ENCODE assay signal across 13 cellular contexts in the genomic region with DNA sequence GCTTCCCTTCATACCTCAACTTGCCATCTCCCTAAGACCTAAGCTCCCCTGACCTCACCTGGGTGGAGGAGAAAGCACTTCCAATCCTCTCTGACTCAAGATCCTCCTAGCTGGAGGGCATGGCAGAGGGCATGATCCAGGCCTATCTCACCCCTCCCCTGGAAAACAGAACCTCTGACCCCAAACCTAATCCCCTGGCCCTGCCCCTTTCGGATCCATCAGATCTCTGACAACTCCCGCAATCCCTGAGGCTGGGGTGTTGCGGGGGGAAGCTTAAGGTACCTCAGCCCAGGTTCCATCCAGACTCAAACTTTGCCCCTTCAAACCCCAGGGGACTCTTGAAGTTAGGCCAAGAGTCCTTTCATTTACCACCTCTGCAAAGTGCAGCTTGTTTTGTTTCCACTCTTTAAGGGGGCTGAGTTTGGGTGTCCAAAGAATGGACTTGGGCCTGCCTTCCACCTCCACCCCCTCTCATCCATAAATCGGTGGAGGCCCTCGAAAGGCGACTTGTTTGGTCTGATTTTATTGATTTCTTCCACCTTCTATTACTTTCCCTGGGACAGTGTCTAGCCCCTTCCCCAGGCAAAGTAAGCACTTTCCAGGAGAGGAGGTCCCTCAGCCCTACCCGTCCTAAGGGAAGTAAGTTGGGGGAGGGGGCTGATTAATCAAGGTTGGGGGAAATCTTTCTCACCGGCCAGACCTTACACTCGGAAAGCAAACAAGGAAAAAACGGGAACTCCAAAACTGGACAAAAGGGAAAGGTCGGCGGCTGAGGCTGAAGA. TPM values are rescaled to one million over a fixed set of nuclear protein-coding genes. Genes with fewer than 3 reads are reported as not detected.
DNase-seq lines count a peak whose midpoint lies in the region; ATAC-seq and TF ChIP-seq lines count a peak whose summit lies in the region.
"Had no signal": no experiment of that assay in that cellular context is flagged by ENCODE, and none has a peak within 500 bp of the region (broad histone marks: within the 10 kb centered on the region; RNA-seq: fewer than 3 reads in every experiment).

No MANE protein-coding gene starts in this region.

- no CpG with 5 or more reads among the region's 12 CpGs for WGBS in H9 (ENCODE audit: extremely low coverage, insufficient read length, low lambda C conversion rate)

- H3K79me2 ChIP-seq in H9 (ENCODE audit: insufficient read depth, low read length): no peaks in the 10 kb centered on the region

- no peak overlapping the region for H2BK12ac ChIP-seq in H9 (ENCODE audit: insufficient read length, low read depth, low read length)

- H3K4me1 ChIP-seq in BLaER1 treated with 17β-estradiol and CSF1 and Interleukin-3, amounts not matched to agents 10 nM and 100 nM: peaks cover 32 to 49% (median 42%) of the 10 kb centered on the region in 10 experiments
- no peaks in the 10 kb centered on the region; the same call in none of the 2 replicates for H3K4me1 ChIP-seq in H9 (ENCODE audit: insufficient read depth, low read length)

- H3K36me3 ChIP-seq in BLaER1 treated with 17β-estradiol and CSF1 and Interleukin-3, amounts not matched to agents 10 nM and 100 nM: no peaks in the 10 kb centered on the region
- H3K36me3 ChIP-seq: heart right ventricle, spleen had no signal

- H2BK5ac ChIP-seq in H9 (ENCODE audit: insufficient read length, low read length): no peak overlapping the region

- no peak overlapping the region; a peak in 1 of 7 replicates for H3K27ac Mint-ChIP-seq in H9
- H3K27ac Mint-ChIP-seq in activated naive CD8-positive, alpha-beta T cell treated with anti-CD3 and anti-CD28 coated beads, Interleukin-2, amount 10 ng/mL, durations not matched to agents 7 days and 5 days: no peak overlapping the region
- H3K27ac Mint-ChIP-seq in immature natural killer cell: no peak overlapping the region

- H3K9ac ChIP-seq in BLaER1 treated with 17β-estradiol and CSF1 and Interleukin-3, amounts not matched to agents 10 nM and 100 nM: no peak overlapping the region; a peak in 1 of 22 replicates
- H3K9ac ChIP-seq in H9 (ENCODE audit: extremely low read depth, insufficient read length, low read length): no peak overlapping the region

- H3T11ph ChIP-seq in H9 (ENCODE audit: low read length): no peak overlapping the region

- no peak for ATAC-seq in activated naive CD8-positive, alpha-beta T cell treated with anti-CD3 and anti-CD28 coated beads, Interleukin-2, amount 10 ng/mL, durations not matched to agents 7 days and 5 days (ENCODE audit: low read depth)
- ATAC-seq in GM21723 (IDR thresholded peaks at IDR 0.05; ENCODE audit: unreplicated experiment): no peak
- ATAC-seq: heart right ventricle had no signal

- H3K27me3 Mint-ChIP-seq in H9 (ENCODE audit: low read depth) (peaks cover 95% of the 10 kb centered on the region), immature natural killer cell (ENCODE audit: low read depth in 3 of 3) (peaks cover 7 to 29% (median 27%) of the 10 kb centered on the region in 3 donors)
- H3K27me3 Mint-ChIP-seq in activated naive CD8-positive, alpha-beta T cell treated with anti-CD3 and anti-CD28 coated beads, Interleukin-2, amount 10 ng/mL, durations not matched to agents 7 days and 5 days: peaks cover 48% of the 10 kb centered on the region

- peaks cover 29% of the 10 kb centered on the region for H3K23me2 ChIP-seq in H9 (ENCODE audit: insufficient read length, low read depth, low read length, poor library complexity, severe bottlenecking)

- H3K27ac ChIP-seq in BLaER1 treated with 17β-estradiol and CSF1 and Interleukin-3, amounts not matched to agents 10 nM and 100 nM: no peak overlapping the region
- H3K27ac ChIP-seq in H9 (ENCODE audit: insufficient read length, low read depth, low read length): no peak overlapping the region
- H3K27ac ChIP-seq: heart right ventricle, spleen had no signal

- H4K8ac ChIP-seq in H9 (replicated peaks; ENCODE audit: insufficient read length, low read depth, low read length): no peak overlapping the region

- no peak overlapping the region for H4K91ac ChIP-seq in H9 (ENCODE audit: insufficient read length, low read depth, low read length)

- peak overlapping the region; percentile 25 to 100 (median 98); a peak in 21 of 22 replicates for H3K4me2 ChIP-seq in BLaER1 treated with 17β-estradiol and CSF1 and Interleukin-3, amounts not matched to agents 10 nM and 100 nM
- peak overlapping the region; percentile 69 for H3K4me2 ChIP-seq in H9 (ENCODE audit: insufficient read depth, insufficient read length, low read length)

- POLR2A ChIA-PET in activated naive CD8-positive, alpha-beta T cell treated with anti-CD3 and anti-CD28 coated beads, Interleukin-2, amount 10 ng/mL, durations not matched to agents 7 days and 5 days (lab: Charles Lee): no interaction called here

- no peak overlapping the region for H2AK5ac ChIP-seq in H9 (ENCODE audit: insufficient read length, low read length)

- no peak overlapping the region for H2AFZ ChIP-seq in H9 (ENCODE audit: low read length)

- peaks cover 68 to 73% (median 72%) of the 10 kb centered on the region in 11 experiments for H3K27me3 ChIP-seq in BLaER1 treated with 17β-estradiol and CSF1 and Interleukin-3, amounts not matched to agents 10 nM and 100 nM
- H3K27me3 ChIP-seq in H9 (ENCODE audit: insufficient read depth, low read length): peaks cover 76% of the 10 kb centered on the region

- peaks cover 0 to 63% (median 47%) of the 10 kb centered on the region in 11 experiments; a peak in 20 of 22 replicates for H4K20me1 ChIP-seq in BLaER1 treated with 17β-estradiol and CSF1 and Interleukin-3, amounts not matched to agents 10 nM and 100 nM
- H4K20me1 ChIP-seq in H9 (ENCODE audit: control insufficient read depth, insufficient read depth, insufficient read length): no peaks in the 10 kb centered on the region

- H3K9me3 Mint-ChIP-seq in H9 (peaks cover 0 to 3% of the 10 kb centered on the region in 2 experiments; a peak in 2 of 5 replicates), immature natural killer cell (no peaks in the 10 kb centered on the region)
- H3K9me3 Mint-ChIP-seq in activated naive CD8-positive, alpha-beta T cell treated with anti-CD3 and anti-CD28 coated beads, Interleukin-2, amount 10 ng/mL, durations not matched to agents 7 days and 5 days: no peaks in the 10 kb centered on the region

- H3K36me3 Mint-ChIP-seq in H9 (ENCODE audit: insufficient read depth in 1 of 3, low read depth in 3 of 3) (no peaks in the 10 kb centered on the region; a peak in 1 of 7 replicates), immature natural killer cell (no peaks in the 10 kb centered on the region)
- H3K36me3 Mint-ChIP-seq in activated naive CD8-positive, alpha-beta T cell treated with anti-CD3 and anti-CD28 coated beads, Interleukin-2, amount 10 ng/mL, durations not matched to agents 7 days and 5 days: peaks cover 2% of the 10 kb centered on the region

- H3K23ac ChIP-seq in H9 (ENCODE audit: insufficient read length, low read depth, low read length): no peak overlapping the region

- DNase-seq in H9 (peak; percentile 49), immature natural killer cell (no peak), GM20000 (ENCODE audit: low spot score) (no peak), pons (ENCODE audit: low spot score) (no peak), activated gamma-delta T cell treated with Interleukin-2 at 50 U/mL for 16 hours (no peak)
- no peak for DNase-seq in activated naive CD8-positive, alpha-beta T cell treated with anti-CD3 and anti-CD28 coated beads, Interleukin-2, amount 10 ng/mL, durations not matched to agents 7 days and 5 days
- DNase-seq: activated gamma-delta T cell; COR-L47; effector memory CD4-positive, alpha-beta T cell; heart right ventricle; spleen had no signal

- H3K4me3 ChIP-seq in BLaER1 treated with 17β-estradiol and CSF1 and Interleukin-3, amounts not matched to agents 10 nM and 100 nM: peak overlapping the region in 3 of 10 experiments; percentile 19 to 75 (median 35); a peak in 2 of 20 replicates
- H3K4me3 ChIP-seq: heart right ventricle, spleen had no signal

- H3K4me1 Mint-ChIP-seq in H9 (peaks cover 32 to 51% of the 10 kb centered on the region in 2 experiments), immature natural killer cell (peaks cover 22% of the 10 kb centered on the region in 2 donors)
- H3K4me1 Mint-ChIP-seq in activated naive CD8-positive, alpha-beta T cell treated with anti-CD3 and anti-CD28 coated beads, Interleukin-2, amount 10 ng/mL, durations not matched to agents 7 days and 5 days: peaks cover 29% of the 10 kb centered on the region

- H3K9me3 ChIP-seq in BLaER1 treated with 17β-estradiol and CSF1 and Interleukin-3, amounts not matched to agents 10 nM and 100 nM (replicated peaks in 1 of 11): no peaks in the 10 kb centered on the region
- no peaks in the 10 kb centered on the region for H3K9me3 ChIP-seq in H9 (ENCODE audit: control insufficient read depth, low read depth, low read length)
- H3K9me3 ChIP-seq: heart right ventricle, spleen had no signal

- H3K4me3 Mint-ChIP-seq in H9: peak overlapping the region; percentile 54 to 76
- H3K4me3 Mint-ChIP-seq in activated naive CD8-positive, alpha-beta T cell treated with anti-CD3 and anti-CD28 coated beads, Interleukin-2, amount 10 ng/mL, durations not matched to agents 7 days and 5 days: peak overlapping the region; percentile 31
- H3K4me3 Mint-ChIP-seq in immature natural killer cell: peak overlapping the region in 4 of 5 donors; percentile 1 to 44 (median 32)

- H3K18ac ChIP-seq in H9 (ENCODE audit: insufficient read length, low read depth, low read length): no peak overlapping the region

- TF ChIP-seq CTCF in H9 (conservative IDR thresholded peaks at IDR 0.05) (no peak), GM20000 (IDR thresholded peaks at IDR 0.05; ENCODE audit: extremely low read depth, missing control alignments) (no peak)

- no peak overlapping the region for H2BK20ac ChIP-seq in H9 (ENCODE audit: low read depth, low read length, poor library complexity, severe bottlenecking)

- no peaks in the 10 kb centered on the region for H3K79me1 ChIP-seq in H9 (ENCODE audit: insufficient read depth, low read depth, low read length, poor library complexity, severe bottlenecking)

- no peak overlapping the region for H2BK15ac ChIP-seq in H9 (ENCODE audit: low read depth, low read length)

- H2BK120ac ChIP-seq in H9 (ENCODE audit: low read depth, low read length, poor library complexity, severe bottlenecking): no peak overlapping the region

- no peak overlapping the region; the same call in 1 of the 2 replicates for H3K14ac ChIP-seq in H9 (ENCODE audit: insufficient read depth, low read length)

- no peak overlapping the region for H3K4ac ChIP-seq in H9 (ENCODE audit: low read depth, low read length)

- no peak overlapping the region for H4K5ac ChIP-seq in H9 (ENCODE audit: insufficient read length, low read depth, low read length)

- H3K56ac ChIP-seq in H9 (ENCODE audit: insufficient read length, low read depth, low read length): no peak overlapping the region

RNA-seq across cellular contexts. Expression of gene EPOP, which starts 2.6 kb away (rescaled TPM):
- 5.9 and 6.1 TPM in 2 replicates for total RNA-seq in H9 (2021)
- 1 to 10 TPM; 7.2 TPM for total RNA-seq in activated naive CD8-positive, alpha-beta T cell treated with anti-CD3 and anti-CD28 coated beads, Interleukin-2, amount 10 ng/mL, durations not matched to agents 7 days and 5 days
- not detected for polyA plus RNA-seq in immature natural killer cell

RNA-seq across cellular contexts. Expression of gene MLLT6, which starts 32.9 kb away (rescaled TPM):
- total RNA-seq in H9 (2021): 25.1 and 26.4 TPM in 2 replicates
- total RNA-seq in activated naive CD8-positive, alpha-beta T cell treated with anti-CD3 and anti-CD28 coated beads, Interleukin-2, amount 10 ng/mL, durations not matched to agents 7 days and 5 days: 100 to 1,000 TPM; 333 to 343 TPM
- polyA plus RNA-seq in immature natural killer cell: 10 to 100 TPM in 1 of 3 donors, 1 to 10 TPM in 2; 3.8 to 24.5 (median 7.4) TPM

RNA-seq across cellular contexts. Expression of gene CISD3, which starts 58.0 kb away (rescaled TPM):
- 10.7 and 11.2 TPM in 2 replicates for total RNA-seq in H9 (2021)
- 10 to 100 TPM; 30.4 to 37.3 TPM for total RNA-seq in activated naive CD8-positive, alpha-beta T cell treated with anti-CD3 and anti-CD28 coated beads, Interleukin-2, amount 10 ng/mL, durations not matched to agents 7 days and 5 days
- 100 to 1,000 TPM; 143 to 197 (median 160) TPM for polyA plus RNA-seq in immature natural killer cell

Comparison
In these comparisons a context has a peak if more than half of its experiments do, and no peak if none do; other contexts are left out.
1. RNA of gene MLLT6, which starts 32.9 kb away (total RNA-seq): 333 to 343 TPM in activated naive CD8-positive, alpha-beta T cell treated with anti-CD3 and anti-CD28 coated beads, Interleukin-2, amount 10 ng/mL, durations not matched to agents 7 days and 5 days; 25.1 to 26.4 TPM in H9; every median in the first group is over 10 times any median in the second.
2. Peak in every context shown above with its lines, with median percentiles within 50 percentile points of each other: H3K4me3 Mint-ChIP-seq.